ENCODE assay signal across 9 cellular contexts in genomic region chr15:37096878-37097568, GRCh38.
A peak's percentile ranks its signal among the peaks of the same experiment; 100 is the strongest.
DNase-seq lines count a peak whose midpoint lies in the region; ATAC-seq lines count a peak whose summit lies in the region.
"Had no signal": no experiment of that assay in that cellular context is flagged by ENCODE, and none has a peak within 500 bp of the region (broad histone marks: within the 10 kb centered on the region; RNA-seq: fewer than 3 reads in every experiment).

No MANE protein-coding gene starts in this region.

- DNase-seq in NCI-H1417 (lab: John Stamatoyannopoulos, UW) (peak in 2 of 3 experiments; percentile 62 to 85), NCI-H1417 treated with DMSO at 0.1 percent for 48 hours (lab: John Stamatoyannopoulos, UW) (no peak), adipocyte (ENCODE audit: low read depth) (peak; percentile 62), D341Med (ENCODE audit: low spot score) (no peak)

- ATAC-seq in GM21360 (IDR thresholded peaks at IDR 0.05; ENCODE audit: unreplicated experiment), result no peak
- no peak for ATAC-seq in HG03045 (IDR thresholded peaks at IDR 0.05; ENCODE audit: unreplicated experiment)

- H3K4me1 ChIP-seq in adipocyte (ENCODE audit: control insufficient read depth, insufficient read depth, low read length) (peaks cover 37% of the 10 kb centered on the region), iPS-20b (ENCODE audit: insufficient read depth, low read length) (peaks cover 32% of the 10 kb centered on the region), stomach smooth muscle (ENCODE audit: control insufficient read depth, insufficient read depth, low read length) (peaks cover 32% of the 10 kb centered on the region)

- peaks cover 13% of the 10 kb centered on the region for H3K36me3 ChIP-seq in adipocyte (ENCODE audit: control insufficient read depth, insufficient read depth, low read length, severe bottlenecking)
- no peaks in the 10 kb centered on the region for H3K36me3 ChIP-seq in iPS-20b (ENCODE audit: insufficient read depth, low read depth, low read length)
- H3K36me3 ChIP-seq in stomach smooth muscle (ENCODE audit: control insufficient read depth in 2 of 2, insufficient read depth in 2 of 2, low read length in 2 of 2), result peaks cover 0 to 8% of the 10 kb centered on the region in 2 donors

- H3K9me3 ChIP-seq in adipocyte (ENCODE audit: control insufficient read depth, low read length), result no peaks in the 10 kb centered on the region
- no peaks in the 10 kb centered on the region for H3K9me3 ChIP-seq in iPS-20b (ENCODE audit: insufficient read depth, low read depth, low read length)
- no peaks in the 10 kb centered on the region for H3K9me3 ChIP-seq in stomach smooth muscle (ENCODE audit: control insufficient read depth in 2 of 2, low read length in 2 of 2)

- H3K27me3 ChIP-seq in adipocyte (replicated peaks; ENCODE audit: control insufficient read depth, insufficient read depth, low read length) (no peaks in the 10 kb centered on the region), iPS-20b (ENCODE audit: insufficient read depth, low read length) (peaks cover 89% of the 10 kb centered on the region), stomach smooth muscle (ENCODE audit: control insufficient read depth in 1 of 2, insufficient read depth in 2 of 2, low read length in 2 of 2) (no peaks in the 10 kb centered on the region)

- H3K9ac ChIP-seq in adipocyte (ENCODE audit: low read length), result peak overlapping the region; percentile 98
- peak overlapping the region; percentile 57; the same call in 1 of the 2 replicates for H3K9ac ChIP-seq in iPS-20b (ENCODE audit: low read depth, low read length)
- H3K9ac ChIP-seq in stomach smooth muscle (ENCODE audit: low read length in 2 of 2), result peak overlapping the region; percentile 90 to 93

- no peak overlapping the region for H3K27ac ChIP-seq in iPS-20b (ENCODE audit: low read length)
- H3K27ac ChIP-seq in stomach smooth muscle (ENCODE audit: low read length), result peak overlapping the region; percentile 90
- H3K27ac ChIP-seq: 22Rv1 had no signal

- H3K4me3 ChIP-seq in adipocyte (ENCODE audit: low read length) (peak overlapping the region; percentile 98), iPS-20b (ENCODE audit: low read length) (peak overlapping the region; percentile 66), stomach smooth muscle (ENCODE audit: low read length in 2 of 2) (peak overlapping the region; percentile 91 to 95)

Comparison
In these comparisons a context has a peak if more than half of its experiments do, and no peak if none do; other contexts are left out.
1. DNase-seq: peak in NCI-H1417 (2 of 3) and adipocyte (single experiment); none in NCI-H1417 treated with DMSO at 0.1 percent for 48 hours (single experiment) and D341Med (single experiment).
2. Peak in every context shown above with its lines, with median percentiles within 50 percentile points of each other: H3K4me3 ChIP-seq and H3K9ac ChIP-seq.